In genomic region chr5:106640511-106640910, GRCh38 we compare ENCODE assay signal across 1 cellular context.
TF ChIP-seq lines count a peak whose summit lies in the region.

No MANE protein-coding gene starts in this region.

TF ChIP-seq in WTC11, 78 proteins besides CTCF, POLR2A, EP300 and RAD21 (continued from another document):
- no peak for TF ChIP-seq ATF3 (CRISPR knock-in tag; conservative IDR thresholded peaks at IDR 0.05)
